Comparison of ENCODE assay signal across 1 cellular context in the genomic region with DNA sequence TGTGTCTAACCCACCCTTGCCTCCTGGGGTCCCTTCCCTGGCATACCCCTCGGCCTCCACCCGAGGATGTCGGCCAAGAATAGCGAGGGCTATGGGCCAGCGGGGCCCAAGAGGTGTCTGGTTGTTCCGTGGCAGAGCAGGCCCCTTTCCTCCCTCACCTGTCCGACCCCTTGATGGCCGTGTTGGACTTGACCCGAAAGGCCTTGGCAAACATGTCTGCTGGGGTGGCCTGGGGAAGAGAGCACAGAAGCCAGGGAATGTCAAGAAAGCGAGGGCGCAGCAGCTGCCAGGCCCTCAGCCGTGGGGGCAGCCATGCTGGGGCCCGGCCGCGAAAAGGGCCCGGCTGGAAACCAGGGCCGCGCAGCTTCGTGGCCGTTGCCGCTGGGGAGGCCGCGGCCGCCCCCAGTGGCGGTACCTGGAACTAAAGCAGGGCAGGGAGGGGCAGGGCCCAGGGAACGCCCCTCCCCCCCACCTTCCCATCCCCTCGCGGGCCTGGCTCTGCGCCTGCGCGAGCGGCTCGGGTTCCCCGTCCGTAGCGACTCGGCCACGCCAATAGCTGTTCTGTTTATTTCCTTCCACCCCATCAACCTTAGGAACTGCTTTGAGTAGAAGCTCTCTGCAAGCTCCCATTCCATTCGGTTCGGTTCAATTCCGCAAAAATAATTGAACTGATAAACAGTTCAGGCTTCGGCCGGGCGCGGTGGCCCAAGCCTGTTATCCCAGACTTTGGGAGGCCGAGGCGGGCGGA.
TF ChIP-seq lines count a peak whose summit lies in the region.

A gene with protein sequence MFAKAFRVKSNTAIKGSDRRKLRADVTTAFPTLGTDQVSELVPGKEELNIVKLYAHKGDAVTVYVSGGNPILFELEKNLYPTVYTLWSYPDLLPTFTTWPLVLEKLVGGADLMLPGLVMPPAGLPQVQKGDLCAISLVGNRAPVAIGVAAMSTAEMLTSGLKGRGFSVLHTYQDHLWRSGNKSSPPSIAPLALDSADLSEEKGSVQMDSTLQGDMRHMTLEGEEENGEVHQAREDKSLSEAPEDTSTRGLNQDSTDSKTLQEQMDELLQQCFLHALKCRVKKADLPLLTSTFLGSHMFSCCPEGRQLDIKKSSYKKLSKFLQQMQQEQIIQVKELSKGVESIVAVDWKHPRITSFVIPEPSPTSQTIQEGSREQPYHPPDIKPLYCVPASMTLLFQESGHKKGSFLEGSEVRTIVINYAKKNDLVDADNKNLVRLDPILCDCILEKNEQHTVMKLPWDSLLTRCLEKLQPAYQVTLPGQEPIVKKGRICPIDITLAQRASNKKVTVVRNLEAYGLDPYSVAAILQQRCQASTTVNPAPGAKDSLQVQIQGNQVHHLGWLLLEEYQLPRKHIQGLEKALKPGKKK (minus strand): TSS at position 337 of the 748 bp plus-strand sequence. CDS start 123 bp downstream, at position 214.

TF ChIP-seq in WTC11, 78 proteins besides CTCF, POLR2A, EP300 and RAD21 (continued from another document):
- TF ChIP-seq, protein P1, sequence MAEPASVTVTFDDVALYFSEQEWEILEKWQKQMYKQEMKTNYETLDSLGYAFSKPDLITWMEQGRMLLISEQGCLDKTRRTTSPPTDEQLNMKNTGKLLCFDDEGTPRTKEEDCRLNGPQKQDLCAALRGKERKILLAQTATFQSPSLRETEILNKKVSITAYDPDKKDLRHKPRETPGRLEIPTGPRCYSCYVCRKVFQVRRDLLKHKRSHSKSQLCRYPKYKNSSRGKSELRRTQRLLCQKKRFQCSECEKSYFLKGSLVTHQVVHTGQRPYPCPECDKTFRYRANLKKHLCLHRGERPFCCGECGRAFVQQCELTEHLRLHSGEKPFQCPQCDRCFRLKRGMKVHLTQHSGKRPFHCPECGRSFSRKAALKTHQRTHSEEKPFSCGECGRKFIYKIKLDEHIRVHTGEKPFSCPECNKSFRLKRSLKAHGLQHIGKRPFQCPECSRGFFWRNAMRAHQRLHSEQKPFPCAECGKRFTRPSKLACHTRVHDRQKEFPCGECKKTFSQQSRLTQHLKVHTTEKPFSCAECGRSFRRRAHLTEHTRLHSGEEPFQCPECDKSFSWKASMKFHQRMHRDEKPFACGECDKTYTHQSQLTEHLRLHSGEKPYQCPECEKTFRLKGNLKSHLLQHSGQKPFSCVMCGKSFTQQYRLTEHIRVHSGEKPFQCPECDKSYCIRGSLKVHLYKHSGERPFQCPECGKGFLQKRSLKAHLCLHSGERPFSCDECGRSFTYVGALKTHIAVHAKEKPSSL (CRISPR knock-in tag; conservative IDR thresholded peaks at IDR 0.05), result no peak
- TF ChIP-seq, protein P2, sequence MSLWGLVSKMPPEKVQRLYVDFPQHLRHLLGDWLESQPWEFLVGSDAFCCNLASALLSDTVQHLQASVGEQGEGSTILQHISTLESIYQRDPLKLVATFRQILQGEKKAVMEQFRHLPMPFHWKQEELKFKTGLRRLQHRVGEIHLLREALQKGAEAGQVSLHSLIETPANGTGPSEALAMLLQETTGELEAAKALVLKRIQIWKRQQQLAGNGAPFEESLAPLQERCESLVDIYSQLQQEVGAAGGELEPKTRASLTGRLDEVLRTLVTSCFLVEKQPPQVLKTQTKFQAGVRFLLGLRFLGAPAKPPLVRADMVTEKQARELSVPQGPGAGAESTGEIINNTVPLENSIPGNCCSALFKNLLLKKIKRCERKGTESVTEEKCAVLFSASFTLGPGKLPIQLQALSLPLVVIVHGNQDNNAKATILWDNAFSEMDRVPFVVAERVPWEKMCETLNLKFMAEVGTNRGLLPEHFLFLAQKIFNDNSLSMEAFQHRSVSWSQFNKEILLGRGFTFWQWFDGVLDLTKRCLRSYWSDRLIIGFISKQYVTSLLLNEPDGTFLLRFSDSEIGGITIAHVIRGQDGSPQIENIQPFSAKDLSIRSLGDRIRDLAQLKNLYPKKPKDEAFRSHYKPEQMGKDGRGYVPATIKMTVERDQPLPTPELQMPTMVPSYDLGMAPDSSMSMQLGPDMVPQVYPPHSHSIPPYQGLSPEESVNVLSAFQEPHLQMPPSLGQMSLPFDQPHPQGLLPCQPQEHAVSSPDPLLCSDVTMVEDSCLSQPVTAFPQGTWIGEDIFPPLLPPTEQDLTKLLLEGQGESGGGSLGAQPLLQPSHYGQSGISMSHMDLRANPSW (CRISPR knock-in tag; conservative IDR thresholded peaks at IDR 0.05; ENCODE audit: low read depth), result no peak
- TF ChIP-seq NR2C2 (CRISPR knock-in tag; IDR thresholded peaks at IDR 0.05), result 0 out of 2 replicates have a peak, but pooled peaks have one; percentile 36
- TF ChIP-seq, protein P3, sequence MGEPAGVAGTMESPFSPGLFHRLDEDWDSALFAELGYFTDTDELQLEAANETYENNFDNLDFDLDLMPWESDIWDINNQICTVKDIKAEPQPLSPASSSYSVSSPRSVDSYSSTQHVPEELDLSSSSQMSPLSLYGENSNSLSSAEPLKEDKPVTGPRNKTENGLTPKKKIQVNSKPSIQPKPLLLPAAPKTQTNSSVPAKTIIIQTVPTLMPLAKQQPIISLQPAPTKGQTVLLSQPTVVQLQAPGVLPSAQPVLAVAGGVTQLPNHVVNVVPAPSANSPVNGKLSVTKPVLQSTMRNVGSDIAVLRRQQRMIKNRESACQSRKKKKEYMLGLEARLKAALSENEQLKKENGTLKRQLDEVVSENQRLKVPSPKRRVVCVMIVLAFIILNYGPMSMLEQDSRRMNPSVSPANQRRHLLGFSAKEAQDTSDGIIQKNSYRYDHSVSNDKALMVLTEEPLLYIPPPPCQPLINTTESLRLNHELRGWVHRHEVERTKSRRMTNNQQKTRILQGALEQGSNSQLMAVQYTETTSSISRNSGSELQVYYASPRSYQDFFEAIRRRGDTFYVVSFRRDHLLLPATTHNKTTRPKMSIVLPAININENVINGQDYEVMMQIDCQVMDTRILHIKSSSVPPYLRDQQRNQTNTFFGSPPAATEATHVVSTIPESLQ (CRISPR knock-in tag; IDR thresholded peaks at IDR 0.05), result no peak
- TF ChIP-seq, protein P4, sequence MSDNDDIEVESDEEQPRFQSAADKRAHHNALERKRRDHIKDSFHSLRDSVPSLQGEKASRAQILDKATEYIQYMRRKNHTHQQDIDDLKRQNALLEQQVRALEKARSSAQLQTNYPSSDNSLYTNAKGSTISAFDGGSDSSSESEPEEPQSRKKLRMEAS (CRISPR knock-in tag; IDR thresholded peaks at IDR 0.05), result peak; percentile 80
- TF ChIP-seq, protein P5, sequence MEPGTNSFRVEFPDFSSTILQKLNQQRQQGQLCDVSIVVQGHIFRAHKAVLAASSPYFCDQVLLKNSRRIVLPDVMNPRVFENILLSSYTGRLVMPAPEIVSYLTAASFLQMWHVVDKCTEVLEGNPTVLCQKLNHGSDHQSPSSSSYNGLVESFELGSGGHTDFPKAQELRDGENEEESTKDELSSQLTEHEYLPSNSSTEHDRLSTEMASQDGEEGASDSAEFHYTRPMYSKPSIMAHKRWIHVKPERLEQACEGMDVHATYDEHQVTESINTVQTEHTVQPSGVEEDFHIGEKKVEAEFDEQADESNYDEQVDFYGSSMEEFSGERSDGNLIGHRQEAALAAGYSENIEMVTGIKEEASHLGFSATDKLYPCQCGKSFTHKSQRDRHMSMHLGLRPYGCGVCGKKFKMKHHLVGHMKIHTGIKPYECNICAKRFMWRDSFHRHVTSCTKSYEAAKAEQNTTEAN (CRISPR knock-in tag; IDR thresholded peaks at IDR 0.05), result peak; percentile 93
- TF ChIP-seq SP1 (CRISPR knock-in tag; conservative IDR thresholded peaks at IDR 0.05), result peak; percentile 89
- TF ChIP-seq ZNF671 (CRISPR knock-in tag; IDR thresholded peaks at IDR 0.05), result no peak
- peak; percentile 86; the same call in 1 of the 2 replicates for TF ChIP-seq ZNF416 (CRISPR knock-in tag; IDR thresholded peaks at IDR 0.05)
- TF ChIP-seq KAT7 (CRISPR knock-in tag; IDR thresholded peaks at IDR 0.05; ENCODE audit: borderline replicate concordance), result 0 out of 2 replicates have a peak, but pooled peaks have one; percentile 63
- TF ChIP-seq, protein P6, sequence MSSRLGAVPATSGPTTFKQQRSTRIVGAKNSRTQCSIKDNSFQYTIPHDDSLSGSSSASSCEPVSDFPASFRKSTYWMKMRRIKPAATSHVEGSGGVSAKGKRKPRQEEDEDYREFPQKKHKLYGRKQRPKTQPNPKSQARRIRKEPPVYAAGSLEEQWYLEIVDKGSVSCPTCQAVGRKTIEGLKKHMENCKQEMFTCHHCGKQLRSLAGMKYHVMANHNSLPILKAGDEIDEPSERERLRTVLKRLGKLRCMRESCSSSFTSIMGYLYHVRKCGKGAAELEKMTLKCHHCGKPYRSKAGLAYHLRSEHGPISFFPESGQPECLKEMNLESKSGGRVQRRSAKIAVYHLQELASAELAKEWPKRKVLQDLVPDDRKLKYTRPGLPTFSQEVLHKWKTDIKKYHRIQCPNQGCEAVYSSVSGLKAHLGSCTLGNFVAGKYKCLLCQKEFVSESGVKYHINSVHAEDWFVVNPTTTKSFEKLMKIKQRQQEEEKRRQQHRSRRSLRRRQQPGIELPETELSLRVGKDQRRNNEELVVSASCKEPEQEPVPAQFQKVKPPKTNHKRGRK (CRISPR knock-in tag; IDR thresholded peaks at IDR 0.05; ENCODE audit: borderline replicate concordance), result 0 out of 2 replicates have a peak, but pooled peaks have one; percentile 42
- no peak for TF ChIP-seq ZNF396 (CRISPR knock-in tag; IDR thresholded peaks at IDR 0.05; ENCODE audit: borderline replicate concordance)
- TF ChIP-seq, protein P7, sequence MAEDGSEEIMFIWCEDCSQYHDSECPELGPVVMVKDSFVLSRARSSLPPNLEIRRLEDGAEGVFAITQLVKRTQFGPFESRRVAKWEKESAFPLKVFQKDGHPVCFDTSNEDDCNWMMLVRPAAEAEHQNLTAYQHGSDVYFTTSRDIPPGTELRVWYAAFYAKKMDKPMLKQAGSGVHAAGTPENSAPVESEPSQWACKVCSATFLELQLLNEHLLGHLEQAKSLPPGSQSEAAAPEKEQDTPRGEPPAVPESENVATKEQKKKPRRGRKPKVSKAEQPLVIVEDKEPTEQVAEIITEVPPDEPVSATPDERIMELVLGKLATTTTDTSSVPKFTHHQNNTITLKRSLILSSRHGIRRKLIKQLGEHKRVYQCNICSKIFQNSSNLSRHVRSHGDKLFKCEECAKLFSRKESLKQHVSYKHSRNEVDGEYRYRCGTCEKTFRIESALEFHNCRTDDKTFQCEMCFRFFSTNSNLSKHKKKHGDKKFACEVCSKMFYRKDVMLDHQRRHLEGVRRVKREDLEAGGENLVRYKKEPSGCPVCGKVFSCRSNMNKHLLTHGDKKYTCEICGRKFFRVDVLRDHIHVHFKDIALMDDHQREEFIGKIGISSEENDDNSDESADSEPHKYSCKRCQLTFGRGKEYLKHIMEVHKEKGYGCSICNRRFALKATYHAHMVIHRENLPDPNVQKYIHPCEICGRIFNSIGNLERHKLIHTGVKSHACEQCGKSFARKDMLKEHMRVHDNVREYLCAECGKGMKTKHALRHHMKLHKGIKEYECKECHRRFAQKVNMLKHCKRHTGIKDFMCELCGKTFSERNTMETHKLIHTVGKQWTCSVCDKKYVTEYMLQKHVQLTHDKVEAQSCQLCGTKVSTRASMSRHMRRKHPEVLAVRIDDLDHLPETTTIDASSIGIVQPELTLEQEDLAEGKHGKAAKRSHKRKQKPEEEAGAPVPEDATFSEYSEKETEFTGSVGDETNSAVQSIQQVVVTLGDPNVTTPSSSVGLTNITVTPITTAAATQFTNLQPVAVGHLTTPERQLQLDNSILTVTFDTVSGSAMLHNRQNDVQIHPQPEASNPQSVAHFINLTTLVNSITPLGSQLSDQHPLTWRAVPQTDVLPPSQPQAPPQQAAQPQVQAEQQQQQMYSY (CRISPR knock-in tag; IDR thresholded peaks at IDR 0.05), result no peak
- TF ChIP-seq NFYB (CRISPR knock-in tag; conservative IDR thresholded peaks at IDR 0.05; ENCODE audit: low read depth), result 0 out of 2 replicates have a peak, but pooled peaks have one; percentile 17
- TF ChIP-seq CREM (CRISPR knock-in tag; IDR thresholded peaks at IDR 0.05), result peak; percentile 73
- TF ChIP-seq GTF2I (CRISPR knock-in tag; conservative IDR thresholded peaks at IDR 0.05), result no peak
- TF ChIP-seq, protein P8, sequence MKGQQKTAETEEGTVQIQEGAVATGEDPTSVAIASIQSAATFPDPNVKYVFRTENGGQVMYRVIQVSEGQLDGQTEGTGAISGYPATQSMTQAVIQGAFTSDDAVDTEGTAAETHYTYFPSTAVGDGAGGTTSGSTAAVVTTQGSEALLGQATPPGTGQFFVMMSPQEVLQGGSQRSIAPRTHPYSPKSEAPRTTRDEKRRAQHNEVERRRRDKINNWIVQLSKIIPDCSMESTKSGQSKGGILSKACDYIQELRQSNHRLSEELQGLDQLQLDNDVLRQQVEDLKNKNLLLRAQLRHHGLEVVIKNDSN (CRISPR knock-in tag; IDR thresholded peaks at IDR 0.05), result peak; percentile 43; the same call in 1 of the 2 replicates
- no peak for TF ChIP-seq PRRX2 (CRISPR knock-in tag; IDR thresholded peaks at IDR 0.05)
- peak; percentile 74 for TF ChIP-seq TEAD4 (CRISPR knock-in tag; IDR thresholded peaks at IDR 0.05)
- no peak for TF ChIP-seq ZNF263 (CRISPR knock-in tag; IDR thresholded peaks at IDR 0.05; ENCODE audit: low read depth)
- TF ChIP-seq FOXJ3 (CRISPR knock-in tag; IDR thresholded peaks at IDR 0.05; ENCODE audit: borderline replicate concordance), result no peak
- TF ChIP-seq, protein P9, sequence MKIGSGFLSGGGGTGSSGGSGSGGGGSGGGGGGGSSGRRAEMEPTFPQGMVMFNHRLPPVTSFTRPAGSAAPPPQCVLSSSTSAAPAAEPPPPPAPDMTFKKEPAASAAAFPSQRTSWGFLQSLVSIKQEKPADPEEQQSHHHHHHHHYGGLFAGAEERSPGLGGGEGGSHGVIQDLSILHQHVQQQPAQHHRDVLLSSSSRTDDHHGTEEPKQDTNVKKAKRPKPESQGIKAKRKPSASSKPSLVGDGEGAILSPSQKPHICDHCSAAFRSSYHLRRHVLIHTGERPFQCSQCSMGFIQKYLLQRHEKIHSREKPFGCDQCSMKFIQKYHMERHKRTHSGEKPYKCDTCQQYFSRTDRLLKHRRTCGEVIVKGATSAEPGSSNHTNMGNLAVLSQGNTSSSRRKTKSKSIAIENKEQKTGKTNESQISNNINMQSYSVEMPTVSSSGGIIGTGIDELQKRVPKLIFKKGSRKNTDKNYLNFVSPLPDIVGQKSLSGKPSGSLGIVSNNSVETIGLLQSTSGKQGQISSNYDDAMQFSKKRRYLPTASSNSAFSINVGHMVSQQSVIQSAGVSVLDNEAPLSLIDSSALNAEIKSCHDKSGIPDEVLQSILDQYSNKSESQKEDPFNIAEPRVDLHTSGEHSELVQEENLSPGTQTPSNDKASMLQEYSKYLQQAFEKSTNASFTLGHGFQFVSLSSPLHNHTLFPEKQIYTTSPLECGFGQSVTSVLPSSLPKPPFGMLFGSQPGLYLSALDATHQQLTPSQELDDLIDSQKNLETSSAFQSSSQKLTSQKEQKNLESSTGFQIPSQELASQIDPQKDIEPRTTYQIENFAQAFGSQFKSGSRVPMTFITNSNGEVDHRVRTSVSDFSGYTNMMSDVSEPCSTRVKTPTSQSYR (CRISPR knock-in tag; IDR thresholded peaks at IDR 0.05), result peak; percentile 93
- TF ChIP-seq JAZF1 (CRISPR knock-in tag; IDR thresholded peaks at IDR 0.05), result no peak
- no peak for TF ChIP-seq CBFB (CRISPR knock-in tag; IDR thresholded peaks at IDR 0.05; ENCODE audit: low read depth)
- peak; percentile 74; the same call in 1 of the 2 replicates for TF ChIP-seq NFE2L1 (CRISPR knock-in tag; IDR thresholded peaks at IDR 0.05)
- no peak for TF ChIP-seq SOX15 (CRISPR knock-in tag; IDR thresholded peaks at IDR 0.05)
- no peak for TF ChIP-seq ELF4 (CRISPR knock-in tag; IDR thresholded peaks at IDR 0.05; ENCODE audit: low read depth)
